Comparison of ENCODE assay signal across 20 cellular contexts in the genomic region with DNA sequence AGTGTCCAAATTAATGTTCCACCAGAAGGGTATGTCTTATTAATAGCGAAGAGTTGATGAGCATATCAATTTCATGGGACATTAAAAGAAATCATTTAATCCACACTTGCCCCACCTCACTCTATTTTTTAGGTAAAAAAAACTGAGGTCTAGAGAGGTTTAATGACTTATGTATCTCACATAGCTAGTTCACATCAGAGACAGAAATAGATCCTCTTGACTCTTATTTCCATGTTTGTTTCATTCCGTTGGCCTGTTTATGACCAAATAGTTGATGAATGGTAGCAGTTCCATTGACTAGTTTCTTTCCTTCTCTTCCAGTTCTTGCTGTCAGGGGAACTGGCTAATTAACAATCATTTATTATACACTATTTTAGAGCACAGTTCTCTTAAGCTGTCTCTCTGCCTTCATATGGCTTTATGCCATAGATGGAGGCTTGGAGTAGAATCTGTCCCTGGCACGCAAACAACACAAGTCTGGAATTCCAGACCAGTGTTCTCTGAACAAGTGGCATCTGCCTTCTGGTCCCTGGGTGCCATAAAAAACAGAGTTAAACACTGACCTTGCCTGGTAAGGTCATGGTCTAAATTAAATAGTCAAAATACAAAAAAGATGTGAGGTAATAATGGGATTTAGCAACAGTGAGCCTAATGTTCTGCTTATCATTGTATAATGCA.
A peak's percentile ranks its signal among the peaks of the same experiment; 100 is the strongest.
DNase-seq lines count a peak whose midpoint lies in the region; ATAC-seq and TF ChIP-seq lines count a peak whose summit lies in the region.
"Had no signal": no experiment of that assay in that cellular context is flagged by ENCODE, and none has a peak within 500 bp of the region (broad histone marks: within the 10 kb centered on the region; RNA-seq: fewer than 3 reads in every experiment).

No MANE protein-coding gene starts in this region.

- H3K36me3 Mint-ChIP-seq in activated CD4-positive, alpha-beta T cell treated with anti-CD3 and anti-CD28 coated beads, Interleukin-2, amount 10 ng/mL, durations not matched to agents 7 days and 5 days (ENCODE audit: low read depth): peaks cover 32% of the 10 kb centered on the region

- intact Hi-C loops in Right ventricle myocardium inferior (cut with DNase I): loop anchor here (10.0 kb wide), 1 partner anchor 368 kb away; no protein-coding TSS in a partner anchor
- intact Hi-C loops in cardiac septum (cut with DNase I): loop anchor here (10.0 kb wide), 1 partner anchor 368 kb away; no protein-coding TSS in a partner anchor
- intact Hi-C loops in colonic mucosa (cut with DNase I): no loop called here

- no peak overlapping the region for H3K27ac Mint-ChIP-seq in activated CD4-positive, alpha-beta T cell treated with anti-CD3 and anti-CD28 coated beads, Interleukin-2, amount 10 ng/mL, durations not matched to agents 7 days and 5 days
- H3K27ac Mint-ChIP-seq: activated naive CD4-positive, alpha-beta T cell treated with anti-CD3 and anti-CD28 coated beads, Interleukin-2, amount 10 ng/mL, durations not matched to agents 7 days and 5 days; IgD-negative memory B cell; stimulated activated memory B cell treated with anti-CD40 and anti-IgM and Interleukin-4, amounts not matched to agents 10 μg/mL and 1 μg/mL and 100 μg/mL, for 72 hours had no signal

- DNase-seq in Right ventricle myocardium inferior (ENCODE audit: missing footprints) (no peak), cardiac septum (ENCODE audit: low spot score) (no peak), cerebellar cortex (ENCODE audit: low spot score) (peak; percentile 94), medulla oblongata (ENCODE audit: extremely low spot score) (peak; percentile 64), NCI-H146 (lab: John Stamatoyannopoulos, UW) (no peak), colonic mucosa (no peak), NCI-H774 (lab: John Stamatoyannopoulos, UW) (no peak)
- no peak for DNase-seq in activated CD4-positive, alpha-beta T cell treated with anti-CD3 and anti-CD28 coated beads, Interleukin-2, amount 10 ng/mL, durations not matched to agents 7 days and 5 days
- DNase-seq: ACHN; activated CD4-positive, alpha-beta T cell treated with anti-CD3 and anti-CD28 coated beads for 1 hour; activated CD8-positive, alpha-beta memory T cell treated with anti-CD3 and anti-CD28 coated beads, Interleukin-2, amount 50 U/mL, for 4 hours; activated naive CD4-positive, alpha-beta T cell treated with anti-CD3 and anti-CD28 coated beads, Interleukin-2, amount 10 ng/mL, durations not matched to agents 7 days and 5 days; Calu3; NCI-H1417 treated with DMSO at 0.1 percent for 48 hours; NCI-H510A; RPMI8226; uterus had no signal

- peak; percentile 68 for ATAC-seq in Right ventricle myocardium inferior
- ATAC-seq: stimulated activated memory B cell treated with anti-CD40 and anti-IgM and Interleukin-4, amounts not matched to agents 10 μg/mL and 1 μg/mL and 100 μg/mL, for 72 hours had no signal

- no peaks in the 10 kb centered on the region for H3K36me3 ChIP-seq in colonic mucosa
- H3K36me3 ChIP-seq: cardiac muscle cell, uterus had no signal

- POLR2A ChIA-PET in activated CD4-positive, alpha-beta T cell treated with anti-CD3 and anti-CD28 coated beads, Interleukin-2, amount 10 ng/mL, durations not matched to agents 7 days and 5 days (lab: Charles Lee): no interaction called here

- no peak overlapping the region for H3K27ac ChIP-seq in colonic mucosa
- H3K27ac ChIP-seq: cardiac muscle cell, uterus had no signal

- no peak overlapping the region for H3K4me3 Mint-ChIP-seq in activated CD4-positive, alpha-beta T cell treated with anti-CD3 and anti-CD28 coated beads, Interleukin-2, amount 10 ng/mL, durations not matched to agents 7 days and 5 days
- H3K4me3 Mint-ChIP-seq: activated naive CD4-positive, alpha-beta T cell treated with anti-CD3 and anti-CD28 coated beads, Interleukin-2, amount 10 ng/mL, durations not matched to agents 7 days and 5 days; IgD-negative memory B cell; stimulated activated memory B cell treated with anti-CD40 and anti-IgM and Interleukin-4, amounts not matched to agents 10 μg/mL and 1 μg/mL and 100 μg/mL, for 72 hours had no signal

- H3K4me1 ChIP-seq in colonic mucosa: no peaks in the 10 kb centered on the region
- H3K4me1 ChIP-seq: uterus had no signal

- CTCF ChIA-PET in activated CD4-positive, alpha-beta T cell treated with anti-CD3 and anti-CD28 coated beads, Interleukin-2, amount 10 ng/mL, durations not matched to agents 7 days and 5 days (lab: Charles Lee): no interaction called here

- peaks cover 19% of the 10 kb centered on the region for H3K4me1 Mint-ChIP-seq in activated CD4-positive, alpha-beta T cell treated with anti-CD3 and anti-CD28 coated beads, Interleukin-2, amount 10 ng/mL, durations not matched to agents 7 days and 5 days

- no peaks in the 10 kb centered on the region for H3K9me3 ChIP-seq in colonic mucosa

- no peaks in the 10 kb centered on the region for H3K27me3 ChIP-seq in colonic mucosa
- H3K27me3 ChIP-seq: cardiac muscle cell, uterus had no signal

- no peak overlapping the region for H3K9ac ChIP-seq in colonic mucosa (ENCODE audit: low read depth in 2 of 2, low read length in 2 of 2)

- no peak for TF ChIP-seq CTCF in colonic mucosa (IDR thresholded peaks at IDR 0.05)

- no peaks in the 10 kb centered on the region for H3K27me3 Mint-ChIP-seq in activated CD4-positive, alpha-beta T cell treated with anti-CD3 and anti-CD28 coated beads, Interleukin-2, amount 10 ng/mL, durations not matched to agents 7 days and 5 days
- H3K27me3 Mint-ChIP-seq: activated naive CD4-positive, alpha-beta T cell treated with anti-CD3 and anti-CD28 coated beads, Interleukin-2, amount 10 ng/mL, durations not matched to agents 7 days and 5 days; IgD-negative memory B cell; stimulated activated memory B cell treated with anti-CD40 and anti-IgM and Interleukin-4, amounts not matched to agents 10 μg/mL and 1 μg/mL and 100 μg/mL, for 72 hours had no signal

- H3K9me3 Mint-ChIP-seq in activated CD4-positive, alpha-beta T cell treated with anti-CD3 and anti-CD28 coated beads, Interleukin-2, amount 10 ng/mL, durations not matched to agents 7 days and 5 days: peaks cover 15% of the 10 kb centered on the region

- H3K4me3 ChIP-seq in colonic mucosa: no peak overlapping the region
- H3K4me3 ChIP-seq: cardiac muscle cell, uterus had no signal

Comparison
In these comparisons a context has a peak if more than half of its experiments do, and no peak if none do; other contexts are left out.
1. DNase-seq: peak in cerebellar cortex (single experiment) and medulla oblongata (single experiment); none in Right ventricle myocardium inferior (single experiment), cardiac septum (single experiment), NCI-H146 (single experiment), colonic mucosa (single experiment), activated CD4-positive, alpha-beta T cell treated with anti-CD3 and anti-CD28 coated beads, Interleukin-2, amount 10 ng/mL, durations not matched to agents 7 days and 5 days (single experiment) and NCI-H774 (single experiment).